Comparison of ENCODE assay signal across 1 cellular context in the genomic region with DNA sequence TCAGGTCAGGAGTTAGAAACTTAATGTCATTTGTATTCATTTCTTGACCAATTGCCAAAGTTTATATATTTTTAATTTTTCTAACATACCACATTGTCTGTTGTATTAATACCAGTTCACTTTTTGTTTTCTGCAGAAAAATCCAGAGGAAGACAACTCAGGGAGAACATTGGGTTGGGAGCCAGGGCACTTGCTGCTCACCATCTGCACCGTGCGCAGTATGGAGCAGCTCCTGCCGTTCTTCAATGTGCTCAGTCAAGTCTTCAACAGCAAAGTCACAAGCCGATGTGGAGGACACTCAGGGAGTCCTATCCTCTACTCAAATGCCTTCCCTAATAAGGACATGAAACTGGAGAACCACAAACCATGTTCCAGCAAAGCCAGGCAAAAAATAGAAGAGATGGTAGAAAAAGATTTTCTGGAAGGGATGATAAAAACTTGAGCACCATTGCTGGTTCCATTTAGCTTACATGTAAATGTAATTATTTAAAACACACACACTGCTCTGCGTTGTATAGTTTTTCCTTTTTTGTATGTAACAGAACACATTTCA.
TF ChIP-seq lines count a peak whose summit lies in the region.

No MANE protein-coding gene starts in this region.

TF ChIP-seq in IMR-90, 13 proteins besides CTCF, POLR2A, EP300 and RAD21:
- TF ChIP-seq MAFK (IDR thresholded peaks at IDR 0.05; ENCODE audit: low read depth, low read length) (no peak), FOS (IDR thresholded peaks at IDR 0.05; ENCODE audit: low read depth, low read length) (no peak), RFX5 (IDR thresholded peaks at IDR 0.05; ENCODE audit: low read depth, low read length) (no peak), USF2 (IDR thresholded peaks at IDR 0.05; ENCODE audit: low read depth, low read length) (no peak), CEBPB (IDR thresholded peaks at IDR 0.05; ENCODE audit: low read depth, low read length) (no peak), ELK1 (IDR thresholded peaks at IDR 0.05; ENCODE audit: borderline replicate concordance, low read depth, low read length) (no peak), MAZ (IDR thresholded peaks at IDR 0.05; ENCODE audit: borderline replicate concordance, low read depth, low read length) (no peak), RCOR1 (IDR thresholded peaks at IDR 0.05; ENCODE audit: insufficient replicate concordance, low read length) (no peak), BHLHE40 (IDR thresholded peaks at IDR 0.05; ENCODE audit: low read depth, low read length) (no peak), MXI1 (IDR thresholded peaks at IDR 0.05; ENCODE audit: borderline replicate concordance, low read depth, low read length) (no peak), CHD1 (IDR thresholded peaks at IDR 0.05; ENCODE audit: low read depth, low read length) (no peak)
